1 cellular context compared by ENCODE assay signal in genomic region chr13:93169980-93170379, GRCh38.
TF ChIP-seq lines count a peak whose summit lies in the region.

No MANE protein-coding gene starts in this region.

TF ChIP-seq in GM23338, 12 proteins besides CTCF, POLR2A, EP300 and RAD21 (continued from another document):
- TF ChIP-seq POLR2AphosphoS5 (IDR thresholded peaks at IDR 0.05; ENCODE audit: low read depth) (no peak), ZNF114 (CRISPR knock-in tag; IDR thresholded peaks at IDR 0.05) (no peak), NANOG (IDR thresholded peaks at IDR 0.05; ENCODE audit: borderline replicate concordance) (no peak), ZNF331 (CRISPR knock-in tag; IDR thresholded peaks at IDR 0.05; ENCODE audit: low read depth) (no peak), CREB1 (CRISPR knock-in tag; IDR thresholded peaks at IDR 0.05; ENCODE audit: low read depth) (no peak), EZH2phosphoT487 (IDR thresholded peaks at IDR 0.05; ENCODE audit: unreplicated experiment) (no peak), ETS1 (IDR thresholded peaks at IDR 0.05) (no peak)
